In the genomic region with DNA sequence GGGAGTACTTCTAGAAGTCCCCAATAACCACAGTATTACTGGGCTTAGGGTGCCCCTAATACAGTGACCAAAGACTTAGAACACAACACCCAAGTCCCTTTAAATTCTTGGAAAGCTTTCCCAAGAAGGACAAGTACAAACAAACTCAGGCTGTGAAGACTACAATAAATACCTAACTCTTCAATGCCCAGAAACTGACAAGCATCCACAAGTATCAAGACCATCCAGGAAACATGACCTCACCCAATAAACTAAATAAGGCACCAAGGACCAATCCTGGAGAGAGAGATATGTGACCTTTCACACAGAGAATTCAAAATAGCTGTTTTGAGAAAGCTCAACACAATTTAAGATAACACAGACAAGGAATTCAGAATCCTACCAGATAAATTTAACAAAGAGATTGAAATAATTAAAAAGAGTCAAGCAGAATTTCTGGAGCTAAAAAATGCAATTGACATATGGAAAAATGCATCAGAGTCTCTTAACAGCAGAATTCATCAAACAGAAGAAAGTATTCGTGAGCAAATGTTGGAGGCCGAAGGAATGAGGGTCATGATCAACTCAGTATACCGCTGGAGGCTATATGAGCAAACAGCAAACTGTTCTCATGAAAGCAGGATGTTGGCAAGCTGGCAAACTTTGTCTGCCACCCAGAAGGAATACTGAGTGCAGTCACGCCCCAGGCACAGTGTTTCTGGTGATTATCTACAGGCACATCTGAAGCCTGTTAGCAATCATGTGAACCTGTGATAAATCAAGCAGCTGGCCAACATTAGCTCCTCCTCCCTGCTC, we compare ENCODE assay signal across 1 cellular context.
TF ChIP-seq lines count a peak whose summit lies in the region.

No MANE protein-coding gene starts in this region.

TF ChIP-seq in H1, 55 proteins besides CTCF, POLR2A, EP300 and RAD21:
- TF ChIP-seq, protein P1, sequence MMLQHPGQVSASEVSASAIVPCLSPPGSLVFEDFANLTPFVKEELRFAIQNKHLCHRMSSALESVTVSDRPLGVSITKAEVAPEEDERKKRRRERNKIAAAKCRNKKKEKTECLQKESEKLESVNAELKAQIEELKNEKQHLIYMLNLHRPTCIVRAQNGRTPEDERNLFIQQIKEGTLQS (IDR thresholded peaks at IDR 0.05; ENCODE audit: insufficient read depth, low read depth, low read length) = no peak
- TF ChIP-seq SUZ12 (IDR thresholded peaks at IDR 0.05; ENCODE audit: low read length) (no peak), ZNF274 (IDR thresholded peaks at IDR 0.05; ENCODE audit: borderline replicate concordance, extremely low read depth, low read length) (no peak), RXRA (IDR thresholded peaks at IDR 0.05; ENCODE audit: insufficient read depth, low read depth, low read length) (no peak), EZH2 (IDR thresholded peaks at IDR 0.05; ENCODE audit: low read depth, low read length, severe bottlenecking) (no peak), JUND (IDR thresholded peaks at IDR 0.05; ENCODE audit: low read length) (no peak), BRCA1 (IDR thresholded peaks at IDR 0.05; ENCODE audit: low read depth, low read length) (no peak), CBX5 (IDR thresholded peaks at IDR 0.05; ENCODE audit: low read depth, low read length) (no peak), EGR1 (IDR thresholded peaks at IDR 0.05; ENCODE audit: borderline replicate concordance, low read depth, low read length) (no peak), POU5F1 (IDR thresholded peaks at IDR 0.05; ENCODE audit: low read depth, low read length) (no peak), SP4 (IDR thresholded peaks at IDR 0.05; ENCODE audit: low read length) (no peak)
